8 cellular contexts compared by ENCODE assay signal in genomic region chr11:62600367-62601113, GRCh38. TPM values are rescaled to one million over a fixed set of nuclear protein-coding genes. Genes with fewer than 3 reads are reported as not detected.
DNase-seq lines count a peak whose midpoint lies in the region; TF ChIP-seq lines count a peak whose summit lies in the region.

No MANE protein-coding gene starts in this region.

- H3K9me3 ChIP-seq in left ventricle myocardium inferior (replicated peaks), result no peaks in the 10 kb centered on the region
- H3K9me3 ChIP-seq in adipocyte (ENCODE audit: control insufficient read depth, low read length), result no peaks in the 10 kb centered on the region
- H3K9me3 ChIP-seq in liver (ENCODE audit: control insufficient read depth in 4 of 4, low read length in 3 of 4), result no peaks in the 10 kb centered on the region
- H3K9me3 ChIP-seq in transverse colon, result no peaks in the 10 kb centered on the region

- intact Hi-C loops in left ventricle myocardium inferior (cut with micrococcal nuclease), result no loop called here
- intact Hi-C loops in cardiac septum (cut with DNase I), result no loop called here
- intact Hi-C loops in transverse colon (cut with DNase I; ENCODE audit: low total_unique reads), result no loop called here

- peaks cover 51% of the 10 kb centered on the region for H3K4me1 ChIP-seq in left ventricle myocardium inferior
- H3K4me1 ChIP-seq in adipocyte (ENCODE audit: control insufficient read depth, insufficient read depth, low read length), result peaks cover 40% of the 10 kb centered on the region
- peaks cover 8 to 32% (median 22%) of the 10 kb centered on the region in 4 donors for H3K4me1 ChIP-seq in liver (ENCODE audit: control insufficient read depth in 4 of 4, insufficient read depth in 4 of 4, low read length in 3 of 4)
- H3K4me1 ChIP-seq in transverse colon, result peaks cover 13 to 45% (median 34%) of the 10 kb centered on the region in 4 donors

- H3K9ac ChIP-seq in adipocyte (ENCODE audit: low read length) (peak overlapping the region; percentile 97), liver (ENCODE audit: low read depth in 1 of 2, low read length in 2 of 2) (peak overlapping the region; percentile 89 to 92)

- no peak for TF ChIP-seq RAD21 in liver (IDR thresholded peaks at IDR 0.05)

- no peak for TF ChIP-seq EP300 in transverse colon (IDR thresholded peaks at IDR 0.05; ENCODE audit: low read depth)

- in situ Hi-C loops in transverse colon (cut with MboI; ENCODE audit: low pct_ligation_motif_present in 1 of 4, low pct_unique_long_range_greater_than_20kb in 1 of 4, low sequenced_read_pairs in 3 of 4), result no loop called here

- no peak for TF ChIP-seq POLR2A in transverse colon (IDR thresholded peaks at IDR 0.05)

- peak overlapping the region; percentile 80 for H3K4me3 ChIP-seq in left ventricle myocardium inferior
- H3K4me3 ChIP-seq in adipocyte (ENCODE audit: low read length), result peak overlapping the region; percentile 98
- peak overlapping the region; percentile 82 to 87 (median 87) for H3K4me3 ChIP-seq in liver (ENCODE audit: low read depth in 1 of 3, low read length in 3 of 3)
- peak overlapping the region; percentile 71 to 99 (median 87) for H3K4me3 ChIP-seq in transverse colon

- peak overlapping the region; percentile 95 for H3K27ac ChIP-seq in left ventricle myocardium inferior (replicated peaks)
- H3K27ac ChIP-seq in liver (ENCODE audit: low read depth in 1 of 2, low read length in 2 of 2), result peak overlapping the region; percentile 89 to 90
- peak overlapping the region; percentile 96 to 100 (median 98) for H3K27ac ChIP-seq in transverse colon

- DNase-seq in left ventricle myocardium inferior, result no peak
- DNase-seq in cardiac septum (ENCODE audit: low spot score), result no peak
- peak; percentile 21 for DNase-seq in adipocyte (ENCODE audit: low read depth)
- no peak for DNase-seq in transverse colon
- no peak for DNase-seq in NCI-H226
- no peak for DNase-seq in cerebellar cortex (ENCODE audit: low spot score)
- DNase-seq in NCI-H2171 (lab: John Stamatoyannopoulos, UW), result no peak

- 5% methylated on average over 25 of the region's 25 CpGs for WGBS in liver
- WGBS in transverse colon (ENCODE audit: low coverage in 1 of 2), 2 donors, result 1 to 2% methylated on average over 15 to 25 of the region's 25 CpGs

- H3K27me3 ChIP-seq in left ventricle myocardium inferior (ENCODE audit: low read depth) (no peaks in the 10 kb centered on the region), adipocyte (replicated peaks; ENCODE audit: control insufficient read depth, insufficient read depth, low read length) (no peaks in the 10 kb centered on the region), liver (ENCODE audit: control insufficient read depth in 4 of 4, insufficient read depth in 4 of 4, low read length in 3 of 4) (no peaks in the 10 kb centered on the region), transverse colon (no peaks in the 10 kb centered on the region)

- H3K36me3 ChIP-seq in left ventricle myocardium inferior (peaks cover 41% of the 10 kb centered on the region), adipocyte (ENCODE audit: control insufficient read depth, insufficient read depth, low read length, severe bottlenecking) (peaks cover 48% of the 10 kb centered on the region), liver (ENCODE audit: control insufficient read depth in 4 of 4, insufficient read depth in 3 of 4, low read depth in 1 of 4, low read length in 3 of 4) (peaks cover 6 to 34% (median 25%) of the 10 kb centered on the region in 4 donors), transverse colon (peaks cover 0 to 28% (median 14%) of the 10 kb centered on the region in 4 donors)

- TF ChIP-seq CTCF in left ventricle myocardium inferior (IDR thresholded peaks at IDR 0.05; ENCODE audit: borderline replicate concordance) (no peak), liver (IDR thresholded peaks at IDR 0.05; ENCODE audit: low read depth, low read length, missing input control) (no peak), transverse colon (IDR thresholded peaks at IDR 0.05) (no peak)

TF ChIP-seq in liver, 16 proteins besides CTCF, POLR2A, EP300 and RAD21:
- TF ChIP-seq EGR1 (IDR thresholded peaks at IDR 0.05; ENCODE audit: low read depth in 2 of 2) (no peak), FOXA2 (IDR thresholded peaks at IDR 0.05) (no peak), GABPA (IDR thresholded peaks at IDR 0.05 in 1 of 2, conservative IDR thresholded peaks at IDR 0.05 in 1 of 2) (no peak), TAF1 (conservative IDR thresholded peaks at IDR 0.05) (no peak), NR2F2 (IDR thresholded peaks at IDR 0.05) (no peak), HNF4A (conservative IDR thresholded peaks at IDR 0.05) (no peak), SP1 (IDR thresholded peaks at IDR 0.05) (no peak), HNF4G (IDR thresholded peaks at IDR 0.05) (no peak), REST (IDR thresholded peaks at IDR 0.05) (no peak), MAX (IDR thresholded peaks at IDR 0.05) (no peak), YY1 (IDR thresholded peaks at IDR 0.05) (no peak), RXRA (IDR thresholded peaks at IDR 0.05) (no peak), JUND (IDR thresholded peaks at IDR 0.05) (no peak), FOXA1 (IDR thresholded peaks at IDR 0.05) (no peak), ATF3 (IDR thresholded peaks at IDR 0.05) (no peak), ZBTB33 (IDR thresholded peaks at IDR 0.05) (no peak)

RNA-seq across cellular contexts. Expression of gene MTA2, which starts 1.1 kb away (rescaled TPM):
- total RNA-seq in left ventricle myocardium inferior (26.3 TPM), cardiac septum (36.8 TPM), liver (10 to 100 TPM; 43.1 to 55.3 TPM), transverse colon (10 to 100 TPM; 42.0 to 80.1 (median 62.1) TPM)
- polyA plus RNA-seq in liver, result 10 to 100 TPM in 1 of 2 donors, 1 to 10 TPM in 1; 4.4 to 21.4 TPM

RNA-seq across cellular contexts. Expression of gene TUT1, which starts 9.2 kb away (rescaled TPM):
- total RNA-seq in left ventricle myocardium inferior, result 12.5 TPM
- 11.7 TPM for total RNA-seq in cardiac septum
- 10 to 100 TPM in 1 of 2 donors, 1 to 10 TPM in 1; 5.6 to 12.1 TPM for total RNA-seq in liver
- 10 to 100 TPM; 15.2 to 15.8 TPM for polyA plus RNA-seq in liver
- total RNA-seq in transverse colon, result 10 to 100 TPM in 2 of 4 donors, 1 to 10 TPM in 2; 6.0 to 12.4 (median 9.8) TPM

RNA-seq across cellular contexts. Expression of gene EML3, which starts 12.0 kb away (rescaled TPM):
- total RNA-seq in left ventricle myocardium inferior (14.6 TPM), cardiac septum (29.6 TPM), liver (10 to 100 TPM in 1 of 2 donors, 1 to 10 TPM in 1; 6.0 to 17.2 TPM), transverse colon (10 to 100 TPM; 35.0 to 61.1 (median 44.9) TPM)
- polyA plus RNA-seq in liver, result 10 to 100 TPM in 1 of 2 donors, 1 to 10 TPM in 1; 9.9 to 19.3 TPM

RNA-seq across cellular contexts. Expression of gene ROM1, which starts 12.5 kb away (rescaled TPM):
- total RNA-seq in left ventricle myocardium inferior, result 2.0 TPM
- 6.0 TPM for total RNA-seq in cardiac septum
- 1 to 10 TPM in 1 of 2 donors, under 1 TPM in 1; 0.84 to 1.3 TPM for total RNA-seq in liver
- polyA plus RNA-seq in liver, result 1 to 10 TPM in 1 of 2 donors, under 1 TPM in 1; 0.86 to 3.9 TPM
- total RNA-seq in transverse colon, result 1 to 10 TPM in 2 of 4 donors, not detected in 2; 5.3 to 5.6 TPM

RNA-seq across cellular contexts. Expression of gene B3GAT3, which starts 21.2 kb away (rescaled TPM):
- total RNA-seq in left ventricle myocardium inferior (13.2 TPM), cardiac septum (16.0 TPM), liver (10 to 100 TPM; 13.1 TPM), transverse colon (10 to 100 TPM; 28.0 to 47.4 (median 40.8) TPM)
- 10 to 100 TPM; 22.5 to 29.2 TPM for polyA plus RNA-seq in liver
